8 cellular contexts compared by ENCODE assay signal in the genomic region with DNA sequence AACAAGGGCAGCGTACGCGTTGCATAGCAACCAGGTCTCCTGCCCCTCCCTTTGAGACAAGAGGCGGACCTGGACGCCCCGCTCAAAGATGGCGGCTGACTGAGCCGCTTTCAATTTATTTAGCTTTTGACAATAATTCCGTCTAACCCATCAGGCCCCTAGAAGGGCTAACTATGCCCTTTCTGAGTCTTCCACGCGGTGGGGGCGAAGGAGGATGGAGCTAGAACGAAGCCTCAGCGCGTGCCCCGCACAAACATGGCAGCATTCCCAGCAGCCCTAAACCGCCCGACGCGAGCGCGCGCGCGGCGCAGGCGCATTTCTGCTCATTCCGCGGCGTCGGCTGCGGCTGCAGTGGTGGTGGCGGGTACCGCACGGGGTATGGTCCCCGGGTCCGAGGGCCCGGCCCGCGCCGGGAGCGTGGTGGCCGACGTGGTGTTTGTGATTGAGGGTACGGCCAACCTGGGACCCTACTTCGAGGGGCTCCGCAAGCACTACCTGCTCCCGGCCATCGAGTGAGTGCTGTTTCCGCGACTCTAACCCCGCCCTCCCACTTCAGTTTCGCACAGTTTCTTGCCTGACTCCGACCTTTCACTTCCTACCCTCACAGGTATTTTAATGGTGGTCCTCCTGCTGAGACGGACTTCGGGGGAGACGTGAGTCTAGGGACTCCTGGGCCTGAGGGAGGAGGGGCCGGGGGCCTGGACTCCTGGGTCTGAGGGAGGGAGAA.
DNase-seq lines count a peak whose midpoint lies in the region; ATAC-seq and FAIRE-seq lines count a peak whose summit lies in the region.

A gene (plus strand): TSS at position 326 of the 727 bp plus-strand sequence. CDS start 53 bp downstream, at position 379.

- DNase-seq in AG08395 (ENCODE audit: low spot score) (peak; percentile 93), NCI-H2196 treated with DMSO at 0.1 percent for 48 hours (lab: John Stamatoyannopoulos, UW; ENCODE audit: unreplicated experiment) (peak; percentile 81)
- DNase-seq in activated CD4-positive, CD25-positive, alpha-beta regulatory T cell treated with anti-CD3 and anti-CD28 coated beads, Interleukin-2, amount 50 U/mL, for 16 hours (ENCODE audit: low read depth, low spot score), result peak; percentile 78
- peak; percentile 91 for DNase-seq in central memory CD4-positive, alpha-beta T cell
- peak; percentile 79 for DNase-seq in stimulated activated CD4-positive, alpha-beta T cell treated with anti-CD3 and anti-CD28 coated beads, Interleukin-12 subunit alpha, Interleukin-12 subunit beta, amount 100 ng/mL, for 4 hours

- peak; percentile 61 for ATAC-seq in GM18868 (IDR thresholded peaks at IDR 0.05; ENCODE audit: unreplicated experiment)
- peak; percentile 55 for ATAC-seq in HG03108 (IDR thresholded peaks at IDR 0.05; ENCODE audit: unreplicated experiment)

- FAIRE-seq in islet of Langerhans (lab: Jason Lieb, UNC), result peak; percentile 24

Comparison
In these comparisons a context has a peak if more than half of its experiments do, and no peak if none do; other contexts are left out.
1. Peak in every context shown above with its lines: DNase-seq and ATAC-seq.